Comparison of ENCODE assay signal across 8 cellular contexts in genomic region chr1:163347106-163347505, GRCh38.
"Had no signal": no experiment of that assay in that cellular context is flagged by ENCODE, and none has a peak within 500 bp of the region (broad histone marks: within the 10 kb centered on the region; RNA-seq: fewer than 3 reads in every experiment).

No MANE protein-coding gene starts in this region.

- H3K9me3 ChIP-seq: HAP-1 had no signal

- H3K27ac ChIP-seq: GM23248, HL-60 had no signal

- DNase-seq: GM23248, GOT3, H7, HFFc6 had no signal

- H3K27me3 Mint-ChIP-seq: IgD-negative memory B cell had no signal

- H3K9ac ChIP-seq: GM23248 had no signal

- H3K9me3 Mint-ChIP-seq: HFFc6, IgD-negative memory B cell had no signal

- H3K27ac Mint-ChIP-seq: IgD-negative memory B cell had no signal

- H3K36me3 Mint-ChIP-seq: IgD-negative memory B cell had no signal

- H3K4me1 ChIP-seq: HAP-1 had no signal

- H3K4me1 Mint-ChIP-seq: IgD-negative memory B cell had no signal

- H3K4me3 ChIP-seq: GM23248, HAP-1 had no signal

- H3K4me3 Mint-ChIP-seq: HFFc6, IgD-negative memory B cell had no signal

- FAIRE-seq: HepG2 had no signal
